ENCODE assay signal across 22 cellular contexts in the genomic region with DNA sequence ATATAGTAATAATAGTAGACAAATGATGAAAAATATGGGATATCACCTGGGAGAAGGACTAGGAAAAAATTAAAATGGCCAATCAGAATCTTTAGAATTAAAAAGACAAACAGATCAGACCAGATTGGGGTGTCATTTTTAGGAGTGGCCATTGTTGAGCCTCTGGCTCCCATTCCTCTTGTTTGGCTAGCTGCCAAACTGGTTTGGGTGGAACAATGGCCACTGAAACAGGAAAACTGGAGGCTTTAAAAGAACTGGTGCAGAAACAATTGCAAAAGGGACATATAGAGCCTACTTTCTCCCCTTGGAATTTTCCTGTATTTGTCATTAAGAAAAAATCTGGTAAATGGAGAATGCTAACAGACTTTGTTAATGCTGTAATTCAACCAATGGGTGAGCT.
"Had no signal": no experiment of that assay in that cellular context is flagged by ENCODE, and none has a peak within 500 bp of the region (broad histone marks: within the 10 kb centered on the region; RNA-seq: fewer than 3 reads in every experiment).

No MANE protein-coding gene starts in this region.

- DNase-seq: cortex of kidney; effector CD8-positive, alpha-beta T cell; effector memory CD8-positive, alpha-beta T cell; endodermal cell; erythroblast; esophagus squamous epithelium; foreskin fibroblast; foreskin melanocyte; gastrocnemius medialis; glutamatergic neuron; head of caudate nucleus; heart right ventricle; hippocampal formation; left cardiac atrium; left lung; left ventricle myocardium superior; lower lobe of right lung; mesendoderm; midbrain; naive thymus-derived CD4-positive, alpha-beta T cell; natural killer cell had no signal

- ATAC-seq: effector memory CD8-positive, alpha-beta T cell; esophagus mucosa; gastrocnemius medialis; heart right ventricle; left cardiac atrium; left lung; left ventricle myocardium superior; lower lobe of right lung; naive thymus-derived CD4-positive, alpha-beta T cell; natural killer cell had no signal
